17 cellular contexts compared by ENCODE assay signal in genomic region chr12:81209001-81209400, GRCh38.
DNase-seq lines count a peak whose midpoint lies in the region; ATAC-seq, FAIRE-seq and TF ChIP-seq lines count a peak whose summit lies in the region.
"Had no signal": no experiment of that assay in that cellular context is flagged by ENCODE, and none has a peak within 500 bp of the region (broad histone marks: within the 10 kb centered on the region; RNA-seq: fewer than 3 reads in every experiment).

No MANE protein-coding gene starts in this region.

- TF ChIP-seq CTCF in cardiac fibroblast (IDR thresholded peaks at IDR 0.05; ENCODE audit: low read depth, low read length), result no peak

- H3K4me3 ChIP-seq in cardiac fibroblast (replicated peaks in 1 of 2; ENCODE audit: low read depth in 2 of 2, low read length in 2 of 2), result no peak overlapping the region
- H3K4me3 ChIP-seq: A549 had no signal

- no peak for FAIRE-seq in urothelium cell line (lab: Jason Lieb, UNC)
- FAIRE-seq: A549, G401.6 had no signal

- peak; percentile 74 for ATAC-seq in Right ventricle myocardium superior (ENCODE audit: poor library complexity)
- ATAC-seq in HG03196 (IDR thresholded peaks at IDR 0.05; ENCODE audit: unreplicated experiment), result no peak
- ATAC-seq: A549 had no signal

- no peak for DNase-seq in Right ventricle myocardium superior
- DNase-seq in cardiac septum (ENCODE audit: low spot score), result no peak
- peak; percentile 20 to 45 for DNase-seq in cardiac fibroblast (ENCODE audit: low read depth in 2 of 2)
- DNase-seq in iris pigment epithelial cell (ENCODE audit: low read depth), result peak; percentile 26
- no peak for DNase-seq in urothelium cell line (ENCODE audit: low spot score)
- no peak for DNase-seq in OCI-M1 (lab: John Stamatoyannopoulos, UW)
- DNase-seq in SKM-1 treated with dmso at 0.1 percent for 144 hours (lab: John Stamatoyannopoulos, UW; ENCODE audit: unreplicated experiment), result no peak
- DNase-seq: activated CD4-positive, CD25-positive, alpha-beta regulatory T cell treated with anti-CD3 and anti-CD28 coated beads, Interleukin-2, amount 50 U/mL, for 72 hours; activated naive CD4-positive, alpha-beta T cell; caudate nucleus; CD4-positive, alpha-beta memory T cell; NCI-H1930; NCI-H526 treated with DMSO at 0.1 percent for 48 hours; posterior cingulate gyrus had no signal

- intact Hi-C loops in Right ventricle myocardium superior (cut with DNase I), result no loop called here
- intact Hi-C loops in cardiac septum (cut with DNase I), result no loop called here

Comparison
In these comparisons a context has a peak if more than half of its experiments do, and no peak if none do; other contexts are left out.
1. DNase-seq: peak in cardiac fibroblast (2 of 2) and iris pigment epithelial cell (single experiment); none in Right ventricle myocardium superior (single experiment), cardiac septum (single experiment), urothelium cell line (single experiment), OCI-M1 (single experiment) and SKM-1 treated with dmso at 0.1 percent for 144 hours (single experiment).